Comparison of ENCODE assay signal across 8 cellular contexts in genomic region chr6:31270788-31271640, GRCh38. TPM values are rescaled to one million over a fixed set of nuclear protein-coding genes. Genes with fewer than 3 reads are reported as not detected.
A peak's percentile ranks its signal among the peaks of the same experiment; 100 is the strongest.
DNase-seq lines count a peak whose midpoint lies in the region; ATAC-seq lines count a peak whose summit lies in the region.

No MANE protein-coding gene starts in this region.

- no peak overlapping the region for H2AK5ac ChIP-seq in mesendoderm (ENCODE audit: low read length)

- H3K56ac ChIP-seq in mesendoderm (ENCODE audit: low read length), result peak overlapping the region; percentile 85

- peaks cover 2% of the 10 kb centered on the region for H3K79me1 ChIP-seq in mesendoderm (ENCODE audit: low read length)

- no peak overlapping the region for H4K5ac ChIP-seq in mesendoderm (ENCODE audit: low read length)

- H3K9me3 ChIP-seq in ectodermal cell (ENCODE audit: control insufficient read depth, low read length), result no peaks in the 10 kb centered on the region

- H2BK15ac ChIP-seq in mesendoderm (replicated peaks; ENCODE audit: low read depth), result no peak overlapping the region

- H3K36me3 ChIP-seq in ectodermal cell (ENCODE audit: control insufficient read depth, insufficient read depth, low read length) (no peaks in the 10 kb centered on the region), mesendoderm (ENCODE audit: control insufficient read depth, insufficient read depth, low read length) (no peaks in the 10 kb centered on the region)

- no peak overlapping the region for H4K8ac ChIP-seq in mesendoderm (ENCODE audit: low read depth, low read length)

- H3K27ac ChIP-seq in ectodermal cell (ENCODE audit: insufficient read depth, low read depth, low read length, poor library complexity, severe bottlenecking), result no peak overlapping the region
- no peak overlapping the region for H3K27ac ChIP-seq in mesendoderm (ENCODE audit: low read depth, low read length)

- peak; percentile 1 for DNase-seq in NCI-H1105 (lab: John Stamatoyannopoulos, UW)
- no peak for DNase-seq in NCI-H1105 treated with DMSO at 0.1 percent for 48 hours (lab: John Stamatoyannopoulos, UW)
- peak; percentile 40 for DNase-seq in activated CD4-positive, CD25-positive, alpha-beta regulatory T cell treated with anti-CD3 and anti-CD28 coated beads, Interleukin-2, amount 50 U/mL, for 16 hours (ENCODE audit: low read depth, low spot score)
- peak; percentile 73 for DNase-seq in mesendoderm
- peak; percentile 42 to 60 for DNase-seq in stimulated activated CD8-positive, alpha-beta memory T cell treated with anti-CD3 and anti-CD28 coated beads, Interleukin-7, amount 100 ng/mL, for 4 hours (ENCODE audit: low read depth in 2 of 2)

- H3K9ac ChIP-seq in mesendoderm (ENCODE audit: low read length), result peak overlapping the region; percentile 77

- no peak overlapping the region for H2BK5ac ChIP-seq in mesendoderm (ENCODE audit: low read length)

- H3K23ac ChIP-seq in mesendoderm (ENCODE audit: low read length), result no peak overlapping the region

- H3K18ac ChIP-seq in mesendoderm (ENCODE audit: low read length), result no peak overlapping the region

- H3K4me1 ChIP-seq in ectodermal cell (ENCODE audit: control insufficient read depth, insufficient read depth, low read length), result peaks cover 4% of the 10 kb centered on the region
- H3K4me1 ChIP-seq in mesendoderm (ENCODE audit: control insufficient read depth, low read depth, low read length), result no peaks in the 10 kb centered on the region

- H3K27me3 ChIP-seq in ectodermal cell (ENCODE audit: control insufficient read depth, insufficient read depth, low read length, poor library complexity, severe bottlenecking), result peaks cover 32% of the 10 kb centered on the region
- no peaks in the 10 kb centered on the region for H3K27me3 ChIP-seq in mesendoderm (ENCODE audit: insufficient read depth, low read length, poor library complexity)

- peak; percentile 32 for ATAC-seq in HG03460 (IDR thresholded peaks at IDR 0.05; ENCODE audit: unreplicated experiment)
- ATAC-seq in HG03196 (IDR thresholded peaks at IDR 0.05; ENCODE audit: unreplicated experiment), result no peak

- peak overlapping the region; percentile 42 for H3K4me2 ChIP-seq in mesendoderm (ENCODE audit: low read length)

- H3K4ac ChIP-seq in mesendoderm (ENCODE audit: low read depth, low read length), result no peak overlapping the region

- WGBS in ectodermal cell, 2 experiments, result 11 to 12% methylated on average over 62 of the region's 62 CpGs
- no CpG with 5 or more reads among the region's 62 CpGs for WGBS in mesendoderm (ENCODE audit: extremely low coverage, insufficient coverage, low lambda C conversion rate)

- H3K79me2 ChIP-seq in mesendoderm (ENCODE audit: control insufficient read depth, insufficient read depth, low read length), result no peaks in the 10 kb centered on the region

- no peak overlapping the region for H2BK120ac ChIP-seq in mesendoderm (ENCODE audit: low read depth, low read length)

- H3K4me3 ChIP-seq in ectodermal cell (ENCODE audit: insufficient read depth, low read depth, low read length) (peak overlapping the region; percentile 66), mesendoderm (ENCODE audit: low read length) (peak overlapping the region; percentile 56)

RNA-seq across cellular contexts. Expression of gene HLA-C, which starts 0.9 kb away (rescaled TPM):
- 124 TPM for polyA plus RNA-seq in ectodermal cell (2013, experiment 1 of 4)
- 117 TPM for polyA plus RNA-seq in ectodermal cell (2013, experiment 2 of 4)
- polyA plus RNA-seq in ectodermal cell (2013, experiment 3 of 4), result 101 TPM
- polyA plus RNA-seq in ectodermal cell (2013, experiment 4 of 4), result 113 TPM
- 133 TPM for polyA plus RNA-seq in mesendoderm (2013, experiment 1 of 2)
- polyA plus RNA-seq in mesendoderm (2013, experiment 2 of 2), result 129 TPM
